ENCODE assay signal across 24 cellular contexts in the genomic region with DNA sequence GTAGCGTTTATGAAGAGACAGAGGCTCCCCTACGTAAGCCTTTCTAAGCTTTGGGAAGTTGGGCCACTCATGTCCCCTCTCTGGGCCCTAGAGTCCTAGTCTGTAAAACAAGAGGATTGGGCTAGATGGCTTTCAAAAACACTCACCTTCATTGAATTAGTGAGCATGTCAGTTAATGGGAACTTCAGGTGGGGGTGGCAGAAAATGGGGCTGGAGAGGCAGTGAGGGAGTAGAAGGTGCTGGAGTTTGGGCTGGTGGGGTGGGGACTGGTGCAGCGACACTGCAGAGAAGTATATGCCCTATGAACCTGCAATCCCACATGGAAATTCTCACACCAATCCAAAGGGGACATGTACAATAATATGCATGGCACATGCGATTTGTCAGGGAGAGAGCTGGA.
"Had no signal": no experiment of that assay in that cellular context is flagged by ENCODE, and none has a peak within 500 bp of the region (broad histone marks: within the 10 kb centered on the region; RNA-seq: fewer than 3 reads in every experiment).

No MANE protein-coding gene starts in this region.

- H3K27ac ChIP-seq: colonic mucosa, dorsolateral prefrontal cortex, epithelial cell of prostate, esophagus squamous epithelium, gastrocnemius medialis, hepatocyte, left lung, lower lobe of right lung had no signal

- ATAC-seq: esophagus mucosa, gastrocnemius medialis, left cardiac atrium, left lung, left ventricle myocardium superior, lower lobe of right lung, mucosa of descending colon had no signal

- H2AFZ ChIP-seq: hepatocyte had no signal

- H3K4me2 ChIP-seq: hepatocyte had no signal

- H3K4me1 Mint-ChIP-seq: immature natural killer cell had no signal

- DNase-seq: colonic mucosa; dermis blood vessel endothelial cell; dorsolateral prefrontal cortex; effector CD4-positive, alpha-beta T cell; effector memory CD4-positive, alpha-beta T cell; erythroblast; esophagus squamous epithelium; foreskin fibroblast; foreskin melanocyte; gastrocnemius medialis; glutamatergic neuron; head of caudate nucleus; hypothalamus; immature natural killer cell; left cardiac atrium; left lung; left ventricle myocardium superior; lower lobe of right lung; mesenchymal stem cell; mucosa of descending colon had no signal

- H3K27me3 ChIP-seq: colonic mucosa, gastrocnemius medialis, hepatocyte, left lung had no signal

- H3K36me3 Mint-ChIP-seq: immature natural killer cell, mesothelial cell of epicardium had no signal

- H3K9me3 Mint-ChIP-seq: immature natural killer cell, mesothelial cell of epicardium had no signal

- H3K79me2 ChIP-seq: hepatocyte had no signal

- H3K4me3 Mint-ChIP-seq: immature natural killer cell, mesothelial cell of epicardium had no signal

- H3K27ac Mint-ChIP-seq: immature natural killer cell, mesothelial cell of epicardium had no signal

- H3K9me3 ChIP-seq: colonic mucosa, esophagus squamous epithelium, gastrocnemius medialis, left lung, lower lobe of right lung, mucosa of descending colon had no signal

- H3K36me3 ChIP-seq: colonic mucosa, esophagus squamous epithelium, gastrocnemius medialis, left lung, lower lobe of right lung had no signal

- H3K4me1 ChIP-seq: colonic mucosa, gastrocnemius medialis, left lung, lower lobe of right lung had no signal

- H3K4me3 ChIP-seq: colonic mucosa, dorsolateral prefrontal cortex, esophagus squamous epithelium, gastrocnemius medialis, hepatocyte, left lung, lower lobe of right lung, mucosa of descending colon had no signal
